8 cellular contexts compared by ENCODE assay signal in the genomic region with DNA sequence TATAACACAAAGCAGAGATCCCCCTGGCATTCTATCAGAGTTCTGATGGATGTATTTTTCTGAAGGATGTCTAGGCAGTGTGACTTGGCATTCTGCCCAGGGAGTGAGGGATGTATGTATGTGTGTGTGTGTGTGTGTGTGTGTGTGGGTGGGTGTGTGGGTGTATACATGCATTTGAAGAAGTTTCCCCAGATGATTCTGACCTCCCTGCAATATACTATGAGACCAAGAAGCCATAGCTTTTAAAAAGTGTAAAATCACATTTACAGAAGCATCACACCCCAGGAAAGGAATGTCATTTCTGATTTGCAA. TPM values are rescaled to one million over a fixed set of nuclear protein-coding genes. Genes with fewer than 3 reads are reported as not detected.
DNase-seq lines count a peak whose midpoint lies in the region; ATAC-seq and TF ChIP-seq lines count a peak whose summit lies in the region.

No MANE protein-coding gene starts in this region.

- H3K4ac ChIP-seq in mesendoderm (ENCODE audit: low read depth, low read length) = no peak overlapping the region

- no peak overlapping the region for H3K4me3 ChIP-seq in GM12865 (ENCODE audit: low read depth, low read length)
- no peak overlapping the region for H3K4me3 ChIP-seq in gastrocnemius medialis
- no peak overlapping the region for H3K4me3 ChIP-seq in mesendoderm (ENCODE audit: low read length)

- no peaks in the 10 kb centered on the region for H3K27me3 Mint-ChIP-seq in natural killer cell treated with Interleukin-12 subunit alpha and Interleukin-12 subunit beta and Interleukin-15 and Interleukin-18, amount 100 ng/mL, for 72 hours

- peak overlapping the region in 1 of 2 donors; percentile 54 for H3K27ac Mint-ChIP-seq in natural killer cell treated with Interleukin-12 subunit alpha and Interleukin-12 subunit beta and Interleukin-15 and Interleukin-18, amount 100 ng/mL, for 72 hours

- H3K79me1 ChIP-seq in mesendoderm (ENCODE audit: low read length) = no peaks in the 10 kb centered on the region

- ATAC-seq in natural killer cell treated with Interleukin-12 subunit alpha and Interleukin-12 subunit beta and Interleukin-15 and Interleukin-18, amount 100 ng/mL, for 72 hours = peak in 1 of 2 donors; percentile 65
- ATAC-seq in gastrocnemius medialis (no peak), GM19455 (IDR thresholded peaks at IDR 0.05; ENCODE audit: unreplicated experiment) (no peak)

- H3K27me3 ChIP-seq in gastrocnemius medialis (no peaks in the 10 kb centered on the region), mesendoderm (ENCODE audit: insufficient read depth, low read length, poor library complexity) (peaks cover 2% of the 10 kb centered on the region)

- H3K4me1 ChIP-seq in gastrocnemius medialis (no peaks in the 10 kb centered on the region), mesendoderm (ENCODE audit: control insufficient read depth, low read depth, low read length) (no peaks in the 10 kb centered on the region)

- H3K9me3 Mint-ChIP-seq in natural killer cell treated with Interleukin-12 subunit alpha and Interleukin-12 subunit beta and Interleukin-15 and Interleukin-18, amount 100 ng/mL, for 72 hours = no peaks in the 10 kb centered on the region

- no peak overlapping the region for H4K5ac ChIP-seq in mesendoderm (ENCODE audit: low read length)

- H3K56ac ChIP-seq in mesendoderm (ENCODE audit: low read length) = no peak overlapping the region

- H3K36me3 Mint-ChIP-seq in natural killer cell treated with Interleukin-12 subunit alpha and Interleukin-12 subunit beta and Interleukin-15 and Interleukin-18, amount 100 ng/mL, for 72 hours = no peaks in the 10 kb centered on the region

- no peak overlapping the region for H2AK5ac ChIP-seq in mesendoderm (ENCODE audit: low read length)

- TF ChIP-seq CTCF in GM12865 (IDR thresholded peaks at IDR 0.05; ENCODE audit: insufficient read depth, low read depth, low read length, missing control alignments) = no peak
- TF ChIP-seq CTCF in gastrocnemius medialis (IDR thresholded peaks at IDR 0.05 in 4 of 5, conservative IDR thresholded peaks at IDR 0.05 in 1 of 5) = no peak

- H3K23ac ChIP-seq in mesendoderm (ENCODE audit: low read length) = no peak overlapping the region

- no peak for TF ChIP-seq POLR2A in gastrocnemius medialis (IDR thresholded peaks at IDR 0.05)

- in situ Hi-C loops in gastrocnemius medialis (cut with MboI; ENCODE audit: low sequenced_read_pairs in 4 of 4) = no loop called here

- H3K36me3 ChIP-seq in gastrocnemius medialis (no peaks in the 10 kb centered on the region), mesendoderm (ENCODE audit: control insufficient read depth, insufficient read depth, low read length) (no peaks in the 10 kb centered on the region)

- no peaks in the 10 kb centered on the region for H3K79me2 ChIP-seq in mesendoderm (ENCODE audit: control insufficient read depth, insufficient read depth, low read length)

- H3K18ac ChIP-seq in mesendoderm (ENCODE audit: low read length) = no peak overlapping the region

- DNase-seq in GM12865 (ENCODE audit: low read depth) (peak; percentile 52), LHCN-M2 (ENCODE audit: low read depth) (peak; percentile 26), gastrocnemius medialis (no peak), ecto neural progenitor cell (ENCODE audit: low spot score) (no peak), mesendoderm (no peak)
- peak; percentile 8 for DNase-seq in activated effector memory CD4-positive, alpha-beta T cell treated with Interleukin-2 at 50 U/mL for 16 hours
- no peak for DNase-seq in natural killer cell treated with Interleukin-12 subunit alpha and Interleukin-12 subunit beta and Interleukin-15 and Interleukin-18, amount 100 ng/mL, for 72 hours (ENCODE audit: low spot score)

- H2BK120ac ChIP-seq in mesendoderm (ENCODE audit: low read depth, low read length) = no peak overlapping the region

- H2BK15ac ChIP-seq in mesendoderm (replicated peaks; ENCODE audit: low read depth) = no peak overlapping the region

- peak overlapping the region; percentile 16 for H3K4me3 Mint-ChIP-seq in natural killer cell treated with Interleukin-12 subunit alpha and Interleukin-12 subunit beta and Interleukin-15 and Interleukin-18, amount 100 ng/mL, for 72 hours

- H3K27ac ChIP-seq in gastrocnemius medialis (no peak overlapping the region), mesendoderm (ENCODE audit: low read depth, low read length) (no peak overlapping the region)

- H3K9me3 ChIP-seq in gastrocnemius medialis = no peaks in the 10 kb centered on the region

- H3K4me1 Mint-ChIP-seq in natural killer cell treated with Interleukin-12 subunit alpha and Interleukin-12 subunit beta and Interleukin-15 and Interleukin-18, amount 100 ng/mL, for 72 hours (ENCODE audit: low read depth in 2 of 2) = peaks cover 11 to 14% of the 10 kb centered on the region in 2 donors

- H2BK5ac ChIP-seq in mesendoderm (ENCODE audit: low read length) = no peak overlapping the region

- no peak overlapping the region for H3K9ac ChIP-seq in mesendoderm (ENCODE audit: low read length)

- H3K4me2 ChIP-seq in mesendoderm (ENCODE audit: low read length) = no peak overlapping the region

- H4K8ac ChIP-seq in mesendoderm (ENCODE audit: low read depth, low read length) = no peak overlapping the region

- intact Hi-C loops in gastrocnemius medialis (cut with DNase I; ENCODE audit: low total_unique reads) = no loop called here

RNA-seq across cellular contexts. Expression of gene NAP1L1, which starts 59.7 kb away (rescaled TPM):
- total RNA-seq in LHCN-M2 (2014; rRNA removed) (397 and 482 TPM in 2 replicates), gastrocnemius medialis (100 to 1,000 TPM; 336 to 660 (median 421) TPM)
- polyA plus RNA-seq in LHCN-M2 (2012) = 734 TPM
- 100 to 1,000 TPM; 371 to 420 TPM for total RNA-seq in natural killer cell treated with Interleukin-12 subunit alpha and Interleukin-12 subunit beta and Interleukin-15 and Interleukin-18, amount 100 ng/mL, for 72 hours
- polyA plus RNA-seq in mesendoderm (2013, experiment 1 of 2) = 1,210 TPM
- 1,188 TPM for polyA plus RNA-seq in mesendoderm (2013, experiment 2 of 2)

Comparison
In these comparisons a context has a peak if more than half of its experiments do, and no peak if none do; other contexts are left out.
1. DNase-seq: peak in GM12865 (single experiment), LHCN-M2 (single experiment) and activated effector memory CD4-positive, alpha-beta T cell treated with Interleukin-2 at 50 U/mL for 16 hours (single experiment); none in natural killer cell treated with Interleukin-12 subunit alpha and Interleukin-12 subunit beta and Interleukin-15 and Interleukin-18, amount 100 ng/mL, for 72 hours (single experiment), gastrocnemius medialis (0 of 2), ecto neural progenitor cell (single experiment) and mesendoderm (single experiment).